Comparison of ENCODE assay signal across 1 cellular context in genomic region chr19:46984077-46985010, GRCh38.
TF ChIP-seq lines count a peak whose summit lies in the region.

No MANE protein-coding gene starts in this region.

TF ChIP-seq in HepG2, 621 proteins besides CTCF, POLR2A, EP300 and RAD21 (continued from another document and continues in another):
- TF ChIP-seq ZNF142 (CRISPR knock-in tag; IDR thresholded peaks at IDR 0.05) (no peak), BCL6 (CRISPR knock-in tag; IDR thresholded peaks at IDR 0.05) (peak; percentile 98), ELF3 (CRISPR knock-in tag; IDR thresholded peaks at IDR 0.05) (peak; percentile 76), ZNF34 (CRISPR knock-in tag; IDR thresholded peaks at IDR 0.05; ENCODE audit: borderline replicate concordance) (peak; percentile 70; the same call in 1 of the 2 replicates), ZNF674 (CRISPR knock-in tag; IDR thresholded peaks at IDR 0.05; ENCODE audit: low read depth) (no peak), ZNF782 (CRISPR knock-in tag; IDR thresholded peaks at IDR 0.05; ENCODE audit: borderline replicate concordance) (peak; percentile 52; the same call in 1 of the 2 replicates), MAZ (IDR thresholded peaks at IDR 0.05; ENCODE audit: borderline replicate concordance, low read depth, low read length) (no peak), MAZ (CRISPR knock-in tag; IDR thresholded peaks at IDR 0.05; ENCODE audit: low read depth) (no peak), ZMYM4 (CRISPR knock-in tag; IDR thresholded peaks at IDR 0.05) (peak; percentile 73), HNRNPK (IDR thresholded peaks at IDR 0.05; ENCODE audit: low read depth, low read length, poor library complexity, severe bottlenecking) (no peak), ZNF737 (CRISPR knock-in tag; IDR thresholded peaks at IDR 0.05; ENCODE audit: borderline replicate concordance) (no peak), DNMT3B (CRISPR knock-in tag; conservative IDR thresholded peaks at IDR 0.05) (peak; percentile 98), SRSF9 (IDR thresholded peaks at IDR 0.05; ENCODE audit: borderline replicate concordance, insufficient read depth, low read depth, low read length, poor library complexity, severe bottlenecking) (no peak), GFI1 (CRISPR knock-in tag; IDR thresholded peaks at IDR 0.05; ENCODE audit: borderline replicate concordance) (no peak), THAP11 (CRISPR knock-in tag; IDR thresholded peaks at IDR 0.05) (peak; percentile 87), ZNF263 (CRISPR knock-in tag; IDR thresholded peaks at IDR 0.05) (peak; percentile 12; the same call in 1 of the 2 replicates), ZSCAN30 (CRISPR knock-in tag; IDR thresholded peaks at IDR 0.05) (no peak), HIC2 (CRISPR knock-in tag; IDR thresholded peaks at IDR 0.05; ENCODE audit: low read depth) (no peak), ZNF253 (CRISPR knock-in tag; IDR thresholded peaks at IDR 0.05; ENCODE audit: borderline replicate concordance) (no peak), ZSCAN9 (CRISPR knock-in tag; IDR thresholded peaks at IDR 0.05; ENCODE audit: borderline replicate concordance) (peak; percentile 88; the same call in 1 of the 2 replicates), DMTF1 (CRISPR knock-in tag; IDR thresholded peaks at IDR 0.05) (peak; percentile 73; the same call in 1 of the 2 replicates), ZNF556 (CRISPR knock-in tag; IDR thresholded peaks at IDR 0.05; ENCODE audit: borderline replicate concordance) (peak; percentile 94; the same call in 1 of the 2 replicates), ISX (CRISPR knock-in tag; conservative IDR thresholded peaks at IDR 0.05) (no peak), YEATS4 (CRISPR knock-in tag; IDR thresholded peaks at IDR 0.05; ENCODE audit: borderline replicate concordance) (peak; percentile 84), ZMAT5 (CRISPR knock-in tag; IDR thresholded peaks at IDR 0.05; ENCODE audit: borderline replicate concordance, low read depth) (no peak), WIZ (CRISPR knock-in tag; IDR thresholded peaks at IDR 0.05) (no peak), ZNF3 (CRISPR knock-in tag; IDR thresholded peaks at IDR 0.05) (no peak), NPAS2 (CRISPR knock-in tag; IDR thresholded peaks at IDR 0.05; ENCODE audit: borderline replicate concordance) (no peak), CBX5 (CRISPR knock-in tag; IDR thresholded peaks at IDR 0.05; ENCODE audit: borderline replicate concordance) (peak; percentile 93; the same call in 1 of the 2 replicates), SIN3B (IDR thresholded peaks at IDR 0.05; ENCODE audit: low read length) (no peak), HIVEP1 (CRISPR knock-in tag; IDR thresholded peaks at IDR 0.05) (no peak), ZNF761 (CRISPR knock-in tag; conservative IDR thresholded peaks at IDR 0.05) (0 out of 2 replicates have a peak, but pooled peaks have one; percentile 41), EEA1 (CRISPR knock-in tag; IDR thresholded peaks at IDR 0.05; ENCODE audit: borderline replicate concordance) (no peak), ZNF275 (CRISPR knock-in tag; IDR thresholded peaks at IDR 0.05; ENCODE audit: borderline replicate concordance) (no peak), ZNF496 (CRISPR knock-in tag; IDR thresholded peaks at IDR 0.05; ENCODE audit: insufficient replicate concordance) (no peak), ZNF792 (CRISPR knock-in tag; IDR thresholded peaks at IDR 0.05) (peak; percentile 69), ZSCAN5A (CRISPR knock-in tag; IDR thresholded peaks at IDR 0.05; ENCODE audit: borderline replicate concordance) (no peak), MAFK (conservative IDR thresholded peaks at IDR 0.05 in 1 of 2, IDR thresholded peaks at IDR 0.05 in 1 of 2; ENCODE audit: low read length in 2 of 2) (0 out of 4 replicates have a peak, but pooled peaks of 1 of the 2 experiments have one; percentile 0), ELF4 (CRISPR knock-in tag; IDR thresholded peaks at IDR 0.05; ENCODE audit: borderline replicate concordance) (no peak), DBP (CRISPR knock-in tag; IDR thresholded peaks at IDR 0.05; ENCODE audit: not compliant biosample characterization) (no peak), ARNTL (CRISPR knock-in tag; IDR thresholded peaks at IDR 0.05) (peak; percentile 96), ZNF839 (CRISPR knock-in tag; IDR thresholded peaks at IDR 0.05; ENCODE audit: borderline replicate concordance) (no peak), POGZ (CRISPR knock-in tag; IDR thresholded peaks at IDR 0.05) (0 out of 2 replicates have a peak, but pooled peaks have one; percentile 51), SMAD3 (CRISPR knock-in tag; IDR thresholded peaks at IDR 0.05) (peak; percentile 85), ONECUT2 (CRISPR knock-in tag; IDR thresholded peaks at IDR 0.05) (no peak; the same call in 1 of the 2 replicates), ZNF264 (CRISPR knock-in tag; IDR thresholded peaks at IDR 0.05) (peak; percentile 39; the same call in 1 of the 2 replicates), ZNF597 (CRISPR knock-in tag; IDR thresholded peaks at IDR 0.05) (no peak), CC2D1A (CRISPR knock-in tag; IDR thresholded peaks at IDR 0.05) (no peak), ZNF451 (CRISPR knock-in tag; IDR thresholded peaks at IDR 0.05) (no peak), ZNF234 (CRISPR knock-in tag; conservative IDR thresholded peaks at IDR 0.05) (no peak), KLF16 (CRISPR knock-in tag; IDR thresholded peaks at IDR 0.05) (peak in 1 of 2 experiments; percentile 88; a peak in 2 of 4 replicates), SMC3 (IDR thresholded peaks at IDR 0.05; ENCODE audit: low read length) (0 out of 2 replicates have a peak, but pooled peaks have one; percentile 14), FOXP1 (IDR thresholded peaks at IDR 0.05) (peak; percentile 67), FOXP1 (CRISPR knock-in tag; IDR thresholded peaks at IDR 0.05) (peak; percentile 88), ARID2 (CRISPR knock-in tag; IDR thresholded peaks at IDR 0.05; ENCODE audit: borderline replicate concordance) (no peak), ZNF550 (CRISPR knock-in tag; IDR thresholded peaks at IDR 0.05; ENCODE audit: borderline replicate concordance) (no peak), ZNF777 (CRISPR knock-in tag; IDR thresholded peaks at IDR 0.05) (no peak), ZNF577 (CRISPR knock-in tag; IDR thresholded peaks at IDR 0.05; ENCODE audit: borderline replicate concordance, low read depth) (no peak), NFKB2 (CRISPR knock-in tag; IDR thresholded peaks at IDR 0.05; ENCODE audit: borderline replicate concordance) (peak; percentile 61), ZNF235 (CRISPR knock-in tag; IDR thresholded peaks at IDR 0.05; ENCODE audit: borderline replicate concordance) (no peak), GLI4 (CRISPR knock-in tag; IDR thresholded peaks at IDR 0.05; ENCODE audit: borderline replicate concordance) (no peak), CENPT (CRISPR knock-in tag; IDR thresholded peaks at IDR 0.05; ENCODE audit: low read depth) (no peak)
